14 cellular contexts compared by ENCODE assay signal in the genomic region with DNA sequence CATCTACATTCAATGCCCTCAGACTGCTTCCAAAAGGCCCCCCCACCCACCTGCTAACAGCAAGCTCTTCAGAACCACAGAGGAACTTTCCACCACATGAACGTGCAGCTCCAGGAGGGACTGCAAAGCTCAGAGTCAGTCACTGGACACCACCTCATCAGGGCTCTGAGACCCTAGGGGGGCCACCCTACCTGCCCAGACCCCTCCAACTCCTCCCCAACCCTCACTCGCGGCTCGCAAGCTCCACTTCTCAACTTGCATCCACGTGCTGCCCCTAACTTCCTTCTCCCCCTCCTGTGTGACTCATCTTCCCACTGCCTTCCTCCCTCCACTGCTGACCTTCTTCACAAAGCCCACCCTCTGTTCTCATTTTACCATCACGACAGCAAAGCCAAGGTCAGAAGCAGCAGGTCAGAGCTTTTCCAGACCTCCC. TPM values are rescaled to one million over a fixed set of nuclear protein-coding genes. Genes with fewer than 3 reads are reported as not detected.
DNase-seq lines count a peak whose midpoint lies in the region; ATAC-seq and TF ChIP-seq lines count a peak whose summit lies in the region.
"Had no signal": no experiment of that assay in that cellular context is flagged by ENCODE, and none has a peak within 500 bp of the region (broad histone marks: within the 10 kb centered on the region; RNA-seq: fewer than 3 reads in every experiment).

No MANE protein-coding gene starts in this region.

- no peak for TF ChIP-seq CTCF in breast epithelium (IDR thresholded peaks at IDR 0.05)
- no peak for TF ChIP-seq CTCF in MCF 10A (IDR thresholded peaks at IDR 0.05; ENCODE audit: unreplicated experiment)
- no peak for TF ChIP-seq CTCF in left lung (IDR thresholded peaks at IDR 0.05)
- no peak for TF ChIP-seq CTCF in vagina (IDR thresholded peaks at IDR 0.05)
- TF ChIP-seq CTCF in psoas muscle (IDR thresholded peaks at IDR 0.05): no peak

- no peak overlapping the region for H3K4me3 Mint-ChIP-seq in MCF 10A (ENCODE audit: unreplicated experiment)
- H3K4me3 Mint-ChIP-seq: memory B cell had no signal

- H3K27me3 ChIP-seq in breast epithelium (no peaks in the 10 kb centered on the region), left lung (no peaks in the 10 kb centered on the region), vagina (no peaks in the 10 kb centered on the region), psoas muscle (ENCODE audit: insufficient read depth in 3 of 3, low read length in 2 of 3) (no peaks in the 10 kb centered on the region)
- H3K27me3 ChIP-seq: BE2C, dorsolateral prefrontal cortex, sigmoid colon had no signal

- POLR2A ChIA-PET in MCF 10A (lab: Yijun Ruan, JAX): interaction anchor here (1.5 kb wide), 1 partner anchor 14 kb away, joined by 3 read pairs; no protein-coding TSS in a partner anchor

- peaks cover under 1% of the 10 kb centered on the region for H3K36me3 Mint-ChIP-seq in MCF 10A (ENCODE audit: insufficient read depth, unreplicated experiment)

- CTCF ChIA-PET in MCF 10A (lab: Yijun Ruan, JAX): no interaction called here

- WGBS in psoas muscle, 3 donors: 70 to 76% (median 74%) methylated on average over 6 of the region's 6 CpGs

- H3K9me3 Mint-ChIP-seq in MCF 10A (ENCODE audit: unreplicated experiment): no peaks in the 10 kb centered on the region
- H3K9me3 Mint-ChIP-seq: memory B cell had no signal

- H3K4me1 Mint-ChIP-seq in MCF 10A (ENCODE audit: insufficient read depth, unreplicated experiment): peaks cover 21% of the 10 kb centered on the region

- DNase-seq in breast epithelium (ENCODE audit: low spot score in 2 of 2) (no peak), MCF 10A (ENCODE audit: unreplicated experiment) (no peak), UCSD-AML1 (lab: John Stamatoyannopoulos, UW; ENCODE audit: unreplicated experiment) (peak; percentile 26), left lung (peak; percentile 51 to 81), vagina (ENCODE audit: extremely low spot score in 2 of 2) (no peak), psoas muscle (no peak)
- DNase-seq: BE2C, dorsolateral prefrontal cortex, NCI-H510A treated with DMSO at 0.1 percent for 48 hours, sigmoid colon, SW 1271 had no signal

- H3K36me3 ChIP-seq in breast epithelium (no peaks in the 10 kb centered on the region), left lung (no peaks in the 10 kb centered on the region), vagina (no peaks in the 10 kb centered on the region), psoas muscle (ENCODE audit: insufficient read depth in 1 of 2, low read depth in 1 of 2) (no peaks in the 10 kb centered on the region)
- H3K36me3 ChIP-seq: BE2C, sigmoid colon had no signal

- TF ChIP-seq POLR2A in breast epithelium (IDR thresholded peaks at IDR 0.05): no peak
- TF ChIP-seq POLR2A in vagina (IDR thresholded peaks at IDR 0.05): no peak

- intact Hi-C loops in breast epithelium (cut with DNase I; ENCODE audit: low total_unique reads): no loop called here
- intact Hi-C loops in MCF 10A (cut with micrococcal nuclease): no loop called here
- intact Hi-C loops in left lung (cut with DNase I): no loop called here
- intact Hi-C loops in vagina (cut with DNase I): no loop called here
- intact Hi-C loops in psoas muscle (cut with DNase I): no loop called here

- H3K4me3 ChIP-seq in breast epithelium: no peak overlapping the region
- H3K4me3 ChIP-seq in left lung: no peak overlapping the region
- H3K4me3 ChIP-seq in vagina: peak overlapping the region in 1 of 2 donors; percentile 18
- no peak overlapping the region for H3K4me3 ChIP-seq in psoas muscle
- H3K4me3 ChIP-seq: dorsolateral prefrontal cortex, sigmoid colon had no signal

- H3K9me3 ChIP-seq in breast epithelium (no peaks in the 10 kb centered on the region), left lung (no peaks in the 10 kb centered on the region), vagina (no peaks in the 10 kb centered on the region), psoas muscle (no peaks in the 10 kb centered on the region)
- H3K9me3 ChIP-seq: BE2C, sigmoid colon had no signal

- H3K27ac ChIP-seq in breast epithelium (peak overlapping the region; percentile 46 to 77), left lung (peak overlapping the region in 1 of 2 donors; percentile 81), vagina (peak overlapping the region; percentile 24), psoas muscle (no peak overlapping the region)

- no peaks in the 10 kb centered on the region for H3K27me3 Mint-ChIP-seq in MCF 10A (ENCODE audit: insufficient read depth, unreplicated experiment)

- H3K4me1 ChIP-seq in breast epithelium (peaks cover 0 to 6% of the 10 kb centered on the region in 2 donors), left lung (peaks cover 6 to 96% of the 10 kb centered on the region in 2 donors), vagina (peaks cover 88% of the 10 kb centered on the region), psoas muscle (no peaks in the 10 kb centered on the region)
- H3K4me1 ChIP-seq: BE2C had no signal

- no peak overlapping the region for H3K27ac Mint-ChIP-seq in MCF 10A (ENCODE audit: low read depth, unreplicated experiment)

- no TSS peak for BruUV-seq in MCF 10A (replicated peaks; lab: Mats Ljungman, UMichigan)

- ATAC-seq in left lung (peak; percentile 7), psoas muscle (no peak), GM18868 (IDR thresholded peaks at IDR 0.05; ENCODE audit: unreplicated experiment) (no peak), HG02759 (IDR thresholded peaks at IDR 0.05; ENCODE audit: unreplicated experiment) (no peak)

RNA-seq across cellular contexts. Expression of gene MBOAT1, which starts 6.5 kb away (rescaled TPM):
- total RNA-seq in breast epithelium (10 to 100 TPM; 10.9 to 38.6 (median 26.2) TPM), MCF 10A (2022) (6.3 and 9.3 TPM in 2 replicates), left lung (10 to 100 TPM; 15.8 to 20.7 TPM), vagina (9.6 TPM), psoas muscle (1 to 10 TPM in 1 of 4 donors, under 1 TPM in 3; 0.84 to 2.7 (median 0.94) TPM)
- polyA plus RNA-seq in psoas muscle: under 1 TPM; 0.31 to 0.52 (median 0.46) TPM

Comparison
In these comparisons a context has a peak if more than half of its experiments do, and no peak if none do; other contexts are left out.
1. DNase-seq: peak in UCSD-AML1 (single experiment) and left lung (2 of 2); none in breast epithelium (0 of 2), MCF 10A (single experiment), vagina (0 of 2) and psoas muscle (0 of 2).